ENCODE assay signal across 8 cellular contexts in genomic region chr12:96194901-96195844, GRCh38.
A peak's percentile ranks its signal among the peaks of the same experiment; 100 is the strongest.
DNase-seq lines count a peak whose midpoint lies in the region; ATAC-seq lines count a peak whose summit lies in the region.

No MANE protein-coding gene starts in this region.

- H3K9me3 ChIP-seq in mucosa of rectum (ENCODE audit: control insufficient read depth in 2 of 2, low read length in 2 of 2), result no peaks in the 10 kb centered on the region

- H3K4me1 ChIP-seq in mucosa of rectum (ENCODE audit: control insufficient read depth in 2 of 2, insufficient read depth in 2 of 2, low read length in 2 of 2), result peaks cover 0 to 2% of the 10 kb centered on the region in 2 donors

- DNase-seq in NCI-H82 (lab: John Stamatoyannopoulos, UW) (peak; percentile 52), NCI-H82 treated with DMSO at 0.1 percent for 48 hours (lab: John Stamatoyannopoulos, UW; ENCODE audit: unreplicated experiment) (no peak), NOMO-1 (lab: John Stamatoyannopoulos, UW; ENCODE audit: unreplicated experiment in 2 of 2) (peak; percentile 49 to 82), epidermal melanocyte (ENCODE audit: insufficient read length, low spot score) (peak; percentile 79)
- DNase-seq in activated CD8-positive, alpha-beta memory T cell treated with anti-CD3 and anti-CD28 coated beads, Interleukin-2, amount 50 U/mL, for 1 hour (ENCODE audit: extremely low read depth), result peak; percentile 65
- DNase-seq in stimulated activated CD8-positive, alpha-beta memory T cell treated with anti-CD3 and anti-CD28 coated beads, Interleukin-7, amount 100 ng/mL, for 48 hours (ENCODE audit: extremely low read depth in 1 of 2, low read depth in 1 of 2), result peak; percentile 51 to 70

- peak; percentile 70 for ATAC-seq in HG02885 (IDR thresholded peaks at IDR 0.05; ENCODE audit: poor library complexity, unreplicated experiment)

- H3K9ac ChIP-seq in mucosa of rectum (ENCODE audit: low read depth in 1 of 2, low read length in 2 of 2), result peak overlapping the region; percentile 78 to 86

- peak overlapping the region; percentile 86 to 87 for H3K4me3 ChIP-seq in mucosa of rectum (ENCODE audit: low read length in 2 of 2)

- H3K36me3 ChIP-seq in mucosa of rectum (ENCODE audit: control insufficient read depth in 2 of 2, insufficient read depth in 2 of 2, low read length in 2 of 2), result no peaks in the 10 kb centered on the region

- H3K27me3 ChIP-seq in mucosa of rectum (ENCODE audit: control insufficient read depth in 2 of 2, insufficient read depth in 2 of 2, low read length in 2 of 2), result no peaks in the 10 kb centered on the region

- peak overlapping the region; percentile 75 to 89 for H3K27ac ChIP-seq in mucosa of rectum (ENCODE audit: low read depth in 2 of 2, low read length in 2 of 2)
